In genomic region chr1:47149172-47149571, GRCh38 we compare ENCODE assay signal across 12 cellular contexts. TPM values are rescaled to one million over a fixed set of nuclear protein-coding genes. Genes with fewer than 3 reads are reported as not detected.
DNase-seq lines count a peak whose midpoint lies in the region; ATAC-seq, FAIRE-seq and TF ChIP-seq lines count a peak whose summit lies in the region.
"Not testable (repeated sequence)": the region's sequence is repeated elsewhere in the genome, so short reads cannot be mapped to it uniquely, and the experiment has no call there.
"Had no signal": no experiment of that assay in that cellular context is flagged by ENCODE, and none has a peak within 500 bp of the region (broad histone marks: within the 10 kb centered on the region; RNA-seq: fewer than 3 reads in every experiment).

No MANE protein-coding gene starts in this region.

- not testable (repeated sequence) for H3K4me3 ChIP-seq in K562, neural progenitor cell

- CTCF ChIA-PET in K562 (lab: Yijun Ruan, JAX; ENCODE audit: low intra/inter-chr PET ratio): not testable (repeated sequence)

- not testable (repeated sequence) for FAIRE-seq in K562 (lab: Jason Lieb, UNC)

- not testable (repeated sequence) for H3K9ac ChIP-seq in K562 (ENCODE audit: insufficient read depth in 1 of 2, low read depth in 2 of 2, low read length in 2 of 2); neural progenitor cell

- intact Hi-C loops in K562 (cut with micrococcal nuclease): not testable (repeated sequence)

- not testable (repeated sequence) for BruUV-seq in K562 (replicated peaks; lab: Mats Ljungman, UMichigan)

- TF ChIP-seq CTCF in K562 (IDR thresholded peaks at IDR 0.05 in 2 of 3, conservative IDR thresholded peaks at IDR 0.05 in 1 of 3; ENCODE audit: insufficient read depth in 2 of 3, low read depth in 1 of 3, low read length in 3 of 3); neural progenitor cell (IDR thresholded peaks at IDR 0.05): not testable (repeated sequence)

- not testable (repeated sequence) for TF ChIP-seq POLR2A in K562 (conservative IDR thresholded peaks at IDR 0.05)

- not testable (repeated sequence) for H3K36me3 ChIP-seq in K562 (ENCODE audit: control insufficient read depth, insufficient read depth, low read length); neural progenitor cell

- ATAC-seq in K562: not testable (repeated sequence)

- H2AFZ ChIP-seq in K562 (ENCODE audit: low read depth, low read length); neural progenitor cell (replicated peaks): not testable (repeated sequence)

- H3K4me3 Mint-ChIP-seq in neural progenitor cell: not testable (repeated sequence)

- not testable (repeated sequence) for H3K4me1 Mint-ChIP-seq in neural progenitor cell

- POLR2A ChIA-PET in K562 (lab: Yijun Ruan, JAX): interaction anchor here (0.6 to 0.8 kb wide), 2 partner anchors 209 to 220 kb away, joined by 3 to 5 read pairs; no protein-coding TSS in a partner anchor

- H3K4me2 ChIP-seq in K562 (ENCODE audit: insufficient read depth, low read length); neural progenitor cell: not testable (repeated sequence)

- not testable (repeated sequence) for H3K4me1 ChIP-seq in K562 (replicated peaks in 1 of 2; ENCODE audit: control insufficient read depth in 2 of 2, insufficient read depth in 2 of 2, low read length in 2 of 2); neural progenitor cell

- H3K27ac ChIP-seq in K562 (ENCODE audit: extremely low read depth, low read depth, low read length); neural progenitor cell: not testable (repeated sequence)

- H3K27ac Mint-ChIP-seq in neural progenitor cell: not testable (repeated sequence)

- H3K9me3 Mint-ChIP-seq in neural progenitor cell: not testable (repeated sequence)

- 2% methylated on average over 9 of the region's 9 CpGs for WGBS in K562 (ENCODE audit: insufficient coverage, low coverage, missing lambda C conversion rate)

- in situ Hi-C loops in K562 (cut with MboI): loop anchor here (5.0 kb wide), 1 partner anchor 222 kb away; no protein-coding TSS in a partner anchor

- H3K79me2 ChIP-seq in K562 (ENCODE audit: control insufficient read depth, insufficient read depth, low read length); neural progenitor cell (ENCODE audit: low read depth): not testable (repeated sequence)

- H3F3A ChIP-seq in neural progenitor cell (ENCODE audit: low read depth): not testable (repeated sequence)

- H3K9me3 ChIP-seq in K562 (replicated peaks; ENCODE audit: control insufficient read depth, insufficient read depth, low read depth, low read length); neural progenitor cell (ENCODE audit: low read depth): not testable (repeated sequence)

- TF ChIP-seq RAD21 in K562 (CRISPR knock-in tag; conservative IDR thresholded peaks at IDR 0.05 in 1 of 2, IDR thresholded peaks at IDR 0.05 in 1 of 2): not testable (repeated sequence)

- not testable (repeated sequence) for H3K36me3 Mint-ChIP-seq in neural progenitor cell

- not testable (repeated sequence) for H4K20me1 ChIP-seq in K562 (replicated peaks; ENCODE audit: control insufficient read depth, insufficient read depth, low read length); neural progenitor cell (ENCODE audit: low read depth)

- not testable (repeated sequence) for TF ChIP-seq EP300 in K562 (IDR thresholded peaks at IDR 0.05; ENCODE audit: low read length)

- peaks cover 4 to 24% of the 10 kb centered on the region in 2 experiments; a peak in 4 of 5 replicates for H3K27me3 ChIP-seq in K562 (ENCODE audit: control insufficient read depth in 2 of 2, insufficient read depth in 2 of 2, low read length in 2 of 2)
- not testable (repeated sequence) for H3K27me3 ChIP-seq in neural progenitor cell

- not testable (repeated sequence) for H3K9me1 ChIP-seq in K562 (ENCODE audit: control insufficient read depth, insufficient read depth, low read length)

- not testable (repeated sequence) for H3K27me3 Mint-ChIP-seq in neural progenitor cell (ENCODE audit: insufficient read depth, low read depth)

- DNase-seq in DMS79 (lab: John Stamatoyannopoulos, UW) (peak; percentile 23), NCI-H1105 treated with DMSO at 0.1 percent for 48 hours (lab: John Stamatoyannopoulos, UW) (peak; percentile 53), NCI-H2171 (lab: John Stamatoyannopoulos, UW) (peak; percentile 41), NCI-H524 (lab: John Stamatoyannopoulos, UW) (peak; percentile 62 to 92), NCI-H82 (lab: John Stamatoyannopoulos, UW) (peak; percentile 96), K562 (ENCODE audit: extremely low read depth in 1 of 4, low spot score in 3 of 4) (peak in 1 of 4 experiments; percentile 8), neural progenitor cell (ENCODE audit: low spot score) (peak; percentile 9)

TF ChIP-seq in K562, 482 proteins besides CTCF, POLR2A, EP300 and RAD21:
- TF ChIP-seq MEIS2 (IDR thresholded peaks at IDR 0.05; ENCODE audit: partially characterized antibody) (peak; percentile 27), PBX2 (tag; conservative IDR thresholded peaks at IDR 0.05; ENCODE audit: low read depth) (peak; percentile 63), CBFA2T3 (IDR thresholded peaks at IDR 0.05) (0 out of 2 replicates have a peak, but pooled peaks have one; percentile 39)
- TF ChIP-seq PBX2 (CRISPR knock-in tag; IDR thresholded peaks at IDR 0.05; ENCODE audit: low read depth): not testable (repeated sequence)

RNA-seq across cellular contexts. Expression of gene CYP4A22, which starts 11.9 kb away (rescaled TPM):
- total RNA-seq in K562 (2011; cell fraction: chromatin; rRNA removed; ENCODE audit: low replicate concordance): not detected in 2 replicates
- total RNA-seq in K562 (2011; cell fraction: nucleolus; rRNA removed): not detected in 2 replicates
- not detected in 2 replicates for total RNA-seq in K562 (2011; cell fraction: nucleoplasm; rRNA removed)
- total RNA-seq in K562 (2014; rRNA removed) (not detected in 2 replicates), K562 (2014; rRNA removed; fragmentation: Illumina TruSeq; extraction: Trizol) (not detected in 2 replicates), K562 (2015; rRNA removed; fragmentation: Illumina TruSeq; extraction: Trizol) (not detected in 2 replicates), K562 (2021) (0.07 TPM in 1 of 2 replicates, not detected in the other), neural progenitor cell (ENCODE audit: low replicate concordance) (not detected in 2 replicates)
- polyA plus RNA-seq in K562 (2011; rRNA removed) (not detected in 2 replicates), K562 (2014; fragmentation: Illumina TruSeq; extraction: Trizol) (not detected in 2 replicates), K562 (2014; fragmentation: Nextera tagmentation; extraction: Ambion mirVana) (not detected), K562 (2014; rRNA removed) (not detected in 2 replicates)
- polyA plus RNA-seq in K562 (2011; cell fraction: cytosol; rRNA removed): not detected in 2 replicates
- not detected in 2 replicates for polyA plus RNA-seq in K562 (2011; cell fraction: nucleus; rRNA removed)
- polyA plus RNA-seq in K562 (2012): 0.04 TPM in 1 of 2 replicates, not detected in the other
- polyA minus RNA-seq in K562 (2011; rRNA and poly(A)+ RNA removed): not detected in 2 replicates
- polyA minus RNA-seq in K562 (2011; cell fraction: cytosol; rRNA and poly(A)+ RNA removed): not detected in 2 replicates
- polyA minus RNA-seq in K562 (2011; cell fraction: nucleus; rRNA and poly(A)+ RNA removed): not detected in 2 replicates
- total RNA-seq: CD4-positive, alpha-beta memory T cell; GM23338; H7 had no signal
- polyA plus RNA-seq: A549; AG04450; CD4-positive, alpha-beta memory T cell; GM23338 had no signal

RNA-seq across cellular contexts. Expression of gene PDZK1IP1, which starts 40.7 kb away (rescaled TPM):
- 0.74 and 1.0 TPM in 2 replicates for total RNA-seq in K562 (2011; cell fraction: chromatin; rRNA removed; ENCODE audit: low replicate concordance)
- 0.92 and 1.2 TPM in 2 replicates for total RNA-seq in K562 (2011; cell fraction: nucleolus; rRNA removed)
- 1.1 and 1.2 TPM in 2 replicates for total RNA-seq in K562 (2011; cell fraction: nucleoplasm; rRNA removed)
- total RNA-seq in K562 (2014; rRNA removed): 0.33 and 0.59 TPM in 2 replicates
- not detected in 2 replicates for total RNA-seq in K562 (2014; rRNA removed; fragmentation: Illumina TruSeq; extraction: Trizol)
- total RNA-seq in K562 (2015; rRNA removed; fragmentation: Illumina TruSeq; extraction: Trizol): not detected in 2 replicates
- total RNA-seq in K562 (2021): 0.33 and 0.49 TPM in 2 replicates
- polyA plus RNA-seq in K562 (2011; rRNA removed): 0.17 and 0.64 TPM in 2 replicates
- polyA plus RNA-seq in K562 (2011; cell fraction: cytosol; rRNA removed): 0.68 and 1.0 TPM in 2 replicates
- polyA plus RNA-seq in K562 (2011; cell fraction: nucleus; rRNA removed): 0.73 and 1.3 TPM in 2 replicates
- 0.48 and 0.66 TPM in 2 replicates for polyA plus RNA-seq in K562 (2012)
- polyA plus RNA-seq in K562 (2014; fragmentation: Illumina TruSeq; extraction: Trizol): 0.32 and 0.68 TPM in 2 replicates
- polyA plus RNA-seq in K562 (2014; fragmentation: Nextera tagmentation; extraction: Ambion mirVana): under 1 TPM; 0.45 to 0.55 TPM
- polyA plus RNA-seq in K562 (2014; rRNA removed): 0.32 and 0.53 TPM in 2 replicates
- polyA minus RNA-seq in K562 (2011; rRNA and poly(A)+ RNA removed): not detected in 2 replicates
- polyA minus RNA-seq in K562 (2011; cell fraction: cytosol; rRNA and poly(A)+ RNA removed): not detected in 2 replicates
- not detected in 2 replicates for polyA minus RNA-seq in K562 (2011; cell fraction: nucleus; rRNA and poly(A)+ RNA removed)
- not detected in 2 replicates for total RNA-seq in neural progenitor cell (ENCODE audit: low replicate concordance)
- total RNA-seq: CD4-positive, alpha-beta memory T cell; GM23338; H7 had no signal
- polyA plus RNA-seq: AG04450; CD4-positive, alpha-beta memory T cell; GM23338 had no signal
